8 cellular contexts compared by ENCODE assay signal in the genomic region with DNA sequence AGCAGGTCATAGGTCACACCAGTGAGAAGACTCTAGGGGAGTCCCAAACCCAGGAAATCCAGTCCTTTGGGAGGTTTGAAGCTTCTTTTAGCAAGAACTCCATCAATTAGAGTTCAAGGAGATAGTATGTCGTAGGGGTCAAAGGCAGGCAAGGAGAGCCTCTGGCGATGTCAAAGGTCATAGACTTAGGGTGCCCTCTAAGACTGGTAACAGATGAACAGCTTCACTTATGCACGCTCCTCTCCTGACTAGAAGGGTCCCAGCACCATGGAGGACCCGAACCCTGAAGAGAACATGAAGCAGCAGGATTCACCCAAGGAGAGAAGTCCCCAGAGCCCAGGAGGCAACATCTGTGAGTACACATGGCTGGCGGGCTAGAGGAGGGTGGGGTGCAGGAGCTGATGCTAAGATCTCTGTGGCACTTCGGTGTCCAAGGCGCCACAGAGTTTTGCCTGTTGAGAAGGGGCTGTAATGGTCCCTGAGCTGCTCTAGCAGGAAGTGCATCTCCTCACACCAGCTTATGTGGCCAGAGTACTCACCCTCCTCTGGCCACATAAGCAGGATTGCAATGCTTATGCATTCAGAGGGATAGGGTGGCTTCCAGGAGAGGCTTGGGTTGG. TPM values are rescaled to one million over a fixed set of nuclear protein-coding genes. Genes with fewer than 3 reads are reported as not detected.
DNase-seq lines count a peak whose midpoint lies in the region; ATAC-seq, FAIRE-seq and TF ChIP-seq lines count a peak whose summit lies in the region.

No MANE protein-coding gene starts in this region.

- intact Hi-C loops in breast epithelium (cut with DNase I; ENCODE audit: low total_unique reads): loop anchor here (10.0 kb wide), 1 partner anchor 62 kb away; a partner anchor contains a TSS

- no peaks in the 10 kb centered on the region for H3K36me3 ChIP-seq in KMS-11 (ENCODE audit: insufficient read depth)
- peaks cover 6% of the 10 kb centered on the region for H3K36me3 ChIP-seq in breast epithelium

- peak overlapping the region; percentile 81 for H2AFZ ChIP-seq in KMS-11 (ENCODE audit: low read depth)

- H4K20me1 ChIP-seq in KMS-11 (ENCODE audit: insufficient read depth): no peaks in the 10 kb centered on the region

- no peak for ATAC-seq in GM21723 (IDR thresholded peaks at IDR 0.05; ENCODE audit: unreplicated experiment)

- H3K4me1 ChIP-seq in KMS-11 (ENCODE audit: low read depth, poor library complexity, severe bottlenecking) (peaks cover 14% of the 10 kb centered on the region), breast epithelium (peaks cover 9 to 13% of the 10 kb centered on the region in 2 donors), mononuclear cell (ENCODE audit: insufficient read depth, low read length) (peaks cover 43% of the 10 kb centered on the region)

- peak overlapping the region; percentile 95 for H3K9ac ChIP-seq in KMS-11

- TF ChIP-seq POLR2A in breast epithelium (IDR thresholded peaks at IDR 0.05): no peak

- H3K27me3 ChIP-seq in AG04450 (ENCODE audit: control insufficient read depth, insufficient read depth, low read length): no peaks in the 10 kb centered on the region
- H3K27me3 ChIP-seq in KMS-11 (ENCODE audit: insufficient read depth, low read depth): no peaks in the 10 kb centered on the region
- H3K27me3 ChIP-seq in breast epithelium: no peaks in the 10 kb centered on the region
- H3K27me3 ChIP-seq in mononuclear cell (ENCODE audit: insufficient read depth, low read length): no peaks in the 10 kb centered on the region

- no peak for TF ChIP-seq CTCF in AG04450 (IDR thresholded peaks at IDR 0.05; ENCODE audit: low read depth, low read length)
- no peak for TF ChIP-seq CTCF in KMS-11 (conservative IDR thresholded peaks at IDR 0.05; ENCODE audit: low read depth, low read length)
- TF ChIP-seq CTCF in breast epithelium (IDR thresholded peaks at IDR 0.05): no peak

- peaks cover 5% of the 10 kb centered on the region; the same call in 1 of the 2 replicates for H3K9me3 ChIP-seq in AG04450 (ENCODE audit: control insufficient read depth, insufficient read depth, low read length)
- no peaks in the 10 kb centered on the region for H3K9me3 ChIP-seq in breast epithelium
- no peaks in the 10 kb centered on the region for H3K9me3 ChIP-seq in mononuclear cell (ENCODE audit: low read depth, low read length)

- H3K27ac ChIP-seq in AG04450 (ENCODE audit: low read depth, low read length): peak overlapping the region; percentile 99
- H3K27ac ChIP-seq in KMS-11: peak overlapping the region; percentile 93
- peak overlapping the region; percentile 98 for H3K27ac ChIP-seq in breast epithelium

- CTCF ChIA-PET in AG04450 (lab: Charles Lee): interaction anchor here (1.7 to 4.2 kb wide), 3 partner anchors 40 to 72 kb away, joined by 6 to 52 read pairs (median 42); a partner anchor contains a TSS

- H3K79me2 ChIP-seq in KMS-11 (ENCODE audit: insufficient read depth, low read depth): peaks cover 35% of the 10 kb centered on the region

- H3K4me3 ChIP-seq in AG04450 (ENCODE audit: low read depth, low read length): peak overlapping the region; percentile 72
- peak overlapping the region; percentile 56 for H3K4me3 ChIP-seq in KMS-11 (IDR thresholded peaks at IDR 0.05; ENCODE audit: insufficient read depth, low read depth, low read length)
- peak overlapping the region; percentile 66 to 75 (median 71) for H3K4me3 ChIP-seq in breast epithelium
- H3K4me3 ChIP-seq in mononuclear cell (ENCODE audit: low read length): peak overlapping the region; percentile 89

- DNase-seq in AG04450 (ENCODE audit: low read depth, low spot score) (no peak), breast epithelium (ENCODE audit: low spot score in 2 of 2) (no peak), germinal center (ENCODE audit: low spot score) (no peak), HTR-8/SVneo (ENCODE audit: insufficient read length, low spot score) (no peak)
- DNase-seq in activated CD4-positive, alpha-beta T cell treated with anti-CD3 and anti-CD28 coated beads for 48 hours: no peak

- POLR2A ChIA-PET in AG04450 (lab: Yijun Ruan, JAX): interaction anchor here (1.3 to 1.7 kb wide), 3 partner anchors 9 to 64 kb away, joined by 3 to 8 read pairs (median 4); a partner anchor contains a TSS

- H3K4me2 ChIP-seq in KMS-11: peak overlapping the region; percentile 89

- no peak for FAIRE-seq in HTR-8/SVneo (lab: Jason Lieb, UNC)

RNA-seq across cellular contexts. Expression of a gene that starts 0.6 kb away (rescaled TPM):
- 9.3 and 11.3 TPM in 2 replicates for polyA plus RNA-seq in AG04450 (2011; rRNA removed)
- 5.9 and 6.4 TPM in 2 replicates for polyA minus RNA-seq in AG04450 (2011; rRNA and poly(A)+ RNA removed)
- total RNA-seq in breast epithelium (10 to 100 TPM; 14.2 to 18.0 (median 14.8) TPM), mononuclear cell (3.9 TPM)

RNA-seq across cellular contexts. Expression of a gene that starts 1.0 kb away (rescaled TPM):
- 11.2 and 11.6 TPM in 2 replicates for polyA plus RNA-seq in AG04450 (2011; rRNA removed)
- polyA minus RNA-seq in AG04450 (2011; rRNA and poly(A)+ RNA removed): 15.1 and 18.8 TPM in 2 replicates
- 10 to 100 TPM; 14.9 to 17.4 (median 16.1) TPM for total RNA-seq in breast epithelium
- total RNA-seq in mononuclear cell: 19.5 TPM

RNA-seq across cellular contexts. Expression of a gene that starts 14.9 kb away (rescaled TPM):
- polyA plus RNA-seq in AG04450 (2011; rRNA removed): 0.07 and 0.12 TPM in 2 replicates
- not detected in 2 replicates for polyA minus RNA-seq in AG04450 (2011; rRNA and poly(A)+ RNA removed)
- total RNA-seq in breast epithelium (1 to 10 TPM in 1 of 3 donors, under 1 TPM in 2; 0.32 to 1.6 (median 0.33) TPM), mononuclear cell (0.10 TPM)

RNA-seq across cellular contexts. Expression of a gene that starts 21.4 kb away (rescaled TPM):
- 1.8 and 2.7 TPM in 2 replicates for polyA plus RNA-seq in AG04450 (2011; rRNA removed)
- polyA minus RNA-seq in AG04450 (2011; rRNA and poly(A)+ RNA removed): 1.6 and 1.9 TPM in 2 replicates
- total RNA-seq in breast epithelium (10 to 100 TPM in 1 of 3 donors, 1 to 10 TPM in 2; 4.5 to 12.5 (median 6.9) TPM), mononuclear cell (0.63 TPM)

RNA-seq across cellular contexts. Expression of a gene that starts 21.6 kb away (rescaled TPM):
- 15.2 and 17.7 TPM in 2 replicates for polyA plus RNA-seq in AG04450 (2011; rRNA removed)
- 14.7 and 18.6 TPM in 2 replicates for polyA minus RNA-seq in AG04450 (2011; rRNA and poly(A)+ RNA removed)
- total RNA-seq in breast epithelium: 10 to 100 TPM; 21.0 to 30.6 (median 29.0) TPM
- 14.2 TPM for total RNA-seq in mononuclear cell
